ENCODE assay signal across 2 cellular contexts in the genomic region with DNA sequence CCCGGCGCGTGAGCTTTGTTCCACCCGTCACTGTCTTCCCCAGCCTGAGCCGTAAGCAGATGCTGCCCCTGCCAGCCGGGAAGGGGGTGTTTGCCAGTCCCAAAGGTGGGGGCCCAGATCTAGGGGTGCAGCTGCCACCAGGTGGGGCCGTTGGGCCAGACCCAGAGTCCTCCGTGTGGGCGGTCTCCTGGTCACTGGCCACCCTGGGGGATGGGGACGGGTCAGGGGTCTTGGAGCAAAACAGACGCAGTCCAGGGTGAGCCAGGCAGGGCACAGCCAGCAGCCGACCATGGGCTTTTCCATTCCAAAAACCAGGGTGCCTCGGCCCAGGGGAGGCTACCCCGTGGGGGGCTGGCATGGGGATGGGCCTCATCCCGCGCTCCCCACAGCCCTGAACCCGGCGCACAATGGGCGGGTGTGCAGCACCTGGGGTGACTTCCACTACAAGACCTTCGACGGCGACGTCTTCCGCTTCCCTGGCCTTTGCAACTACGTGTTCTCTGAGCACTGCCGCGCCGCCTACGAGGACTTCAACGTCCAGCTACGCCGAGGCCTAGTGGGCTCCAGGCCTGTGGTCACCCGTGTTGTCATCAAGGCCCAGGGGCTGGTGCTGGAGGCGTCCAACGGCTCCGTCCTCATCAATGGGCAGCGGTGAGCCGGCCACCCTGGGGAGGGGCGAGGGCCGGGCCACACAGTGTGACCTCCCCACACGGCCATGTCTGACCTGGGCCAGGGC.
TF ChIP-seq lines count a peak whose summit lies in the region.

No MANE protein-coding gene starts in this region.

TF ChIP-seq in SK-N-SH, 30 proteins besides CTCF, POLR2A, EP300 and RAD21 (continued from another document):
- TF ChIP-seq TEAD4 (IDR thresholded peaks at IDR 0.05; ENCODE audit: borderline replicate concordance, insufficient read depth): no peak
- no peak for TF ChIP-seq MXI1 (IDR thresholded peaks at IDR 0.05; ENCODE audit: low read depth, low read length)
- TF ChIP-seq USF1 (IDR thresholded peaks at IDR 0.05; ENCODE audit: borderline replicate concordance, low read depth): no peak
- TF ChIP-seq EZH2phosphoT487 (IDR thresholded peaks at IDR 0.05; ENCODE audit: borderline replicate concordance, low read depth): no peak
- TF ChIP-seq, protein P1, sequence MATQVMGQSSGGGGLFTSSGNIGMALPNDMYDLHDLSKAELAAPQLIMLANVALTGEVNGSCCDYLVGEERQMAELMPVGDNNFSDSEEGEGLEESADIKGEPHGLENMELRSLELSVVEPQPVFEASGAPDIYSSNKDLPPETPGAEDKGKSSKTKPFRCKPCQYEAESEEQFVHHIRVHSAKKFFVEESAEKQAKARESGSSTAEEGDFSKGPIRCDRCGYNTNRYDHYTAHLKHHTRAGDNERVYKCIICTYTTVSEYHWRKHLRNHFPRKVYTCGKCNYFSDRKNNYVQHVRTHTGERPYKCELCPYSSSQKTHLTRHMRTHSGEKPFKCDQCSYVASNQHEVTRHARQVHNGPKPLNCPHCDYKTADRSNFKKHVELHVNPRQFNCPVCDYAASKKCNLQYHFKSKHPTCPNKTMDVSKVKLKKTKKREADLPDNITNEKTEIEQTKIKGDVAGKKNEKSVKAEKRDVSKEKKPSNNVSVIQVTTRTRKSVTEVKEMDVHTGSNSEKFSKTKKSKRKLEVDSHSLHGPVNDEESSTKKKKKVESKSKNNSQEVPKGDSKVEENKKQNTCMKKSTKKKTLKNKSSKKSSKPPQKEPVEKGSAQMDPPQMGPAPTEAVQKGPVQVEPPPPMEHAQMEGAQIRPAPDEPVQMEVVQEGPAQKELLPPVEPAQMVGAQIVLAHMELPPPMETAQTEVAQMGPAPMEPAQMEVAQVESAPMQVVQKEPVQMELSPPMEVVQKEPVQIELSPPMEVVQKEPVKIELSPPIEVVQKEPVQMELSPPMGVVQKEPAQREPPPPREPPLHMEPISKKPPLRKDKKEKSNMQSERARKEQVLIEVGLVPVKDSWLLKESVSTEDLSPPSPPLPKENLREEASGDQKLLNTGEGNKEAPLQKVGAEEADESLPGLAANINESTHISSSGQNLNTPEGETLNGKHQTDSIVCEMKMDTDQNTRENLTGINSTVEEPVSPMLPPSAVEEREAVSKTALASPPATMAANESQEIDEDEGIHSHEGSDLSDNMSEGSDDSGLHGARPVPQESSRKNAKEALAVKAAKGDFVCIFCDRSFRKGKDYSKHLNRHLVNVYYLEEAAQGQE (IDR thresholded peaks at IDR 0.05; ENCODE audit: low read depth, low read length): no peak
- TF ChIP-seq YY1 (IDR thresholded peaks at IDR 0.05; ENCODE audit: low read depth): no peak
- no peak for TF ChIP-seq ZBTB33 (IDR thresholded peaks at IDR 0.05; ENCODE audit: borderline replicate concordance, low read depth)
- no peak for TF ChIP-seq RCOR1 (IDR thresholded peaks at IDR 0.05; ENCODE audit: low read length)

TF ChIP-seq in SK-N-SH treated with all-trans-retinoic acid at 6 μM for 48 hours, 23 proteins besides CTCF, POLR2A, EP300 and RAD21 (continued from another document):
- TF ChIP-seq, protein P2, sequence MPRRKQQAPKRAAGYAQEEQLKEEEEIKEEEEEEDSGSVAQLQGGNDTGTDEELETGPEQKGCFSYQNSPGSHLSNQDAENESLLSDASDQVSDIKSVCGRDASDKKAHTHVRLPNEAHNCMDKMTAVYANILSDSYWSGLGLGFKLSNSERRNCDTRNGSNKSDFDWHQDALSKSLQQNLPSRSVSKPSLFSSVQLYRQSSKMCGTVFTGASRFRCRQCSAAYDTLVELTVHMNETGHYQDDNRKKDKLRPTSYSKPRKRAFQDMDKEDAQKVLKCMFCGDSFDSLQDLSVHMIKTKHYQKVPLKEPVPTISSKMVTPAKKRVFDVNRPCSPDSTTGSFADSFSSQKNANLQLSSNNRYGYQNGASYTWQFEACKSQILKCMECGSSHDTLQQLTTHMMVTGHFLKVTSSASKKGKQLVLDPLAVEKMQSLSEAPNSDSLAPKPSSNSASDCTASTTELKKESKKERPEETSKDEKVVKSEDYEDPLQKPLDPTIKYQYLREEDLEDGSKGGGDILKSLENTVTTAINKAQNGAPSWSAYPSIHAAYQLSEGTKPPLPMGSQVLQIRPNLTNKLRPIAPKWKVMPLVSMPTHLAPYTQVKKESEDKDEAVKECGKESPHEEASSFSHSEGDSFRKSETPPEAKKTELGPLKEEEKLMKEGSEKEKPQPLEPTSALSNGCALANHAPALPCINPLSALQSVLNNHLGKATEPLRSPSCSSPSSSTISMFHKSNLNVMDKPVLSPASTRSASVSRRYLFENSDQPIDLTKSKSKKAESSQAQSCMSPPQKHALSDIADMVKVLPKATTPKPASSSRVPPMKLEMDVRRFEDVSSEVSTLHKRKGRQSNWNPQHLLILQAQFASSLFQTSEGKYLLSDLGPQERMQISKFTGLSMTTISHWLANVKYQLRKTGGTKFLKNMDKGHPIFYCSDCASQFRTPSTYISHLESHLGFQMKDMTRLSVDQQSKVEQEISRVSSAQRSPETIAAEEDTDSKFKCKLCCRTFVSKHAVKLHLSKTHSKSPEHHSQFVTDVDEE (CRISPR knock-in tag; IDR thresholded peaks at IDR 0.05): no peak
- TF ChIP-seq PPARA (CRISPR knock-in tag; IDR thresholded peaks at IDR 0.05; ENCODE audit: borderline replicate concordance) (no peak), RARB (CRISPR knock-in tag; IDR thresholded peaks at IDR 0.05) (no peak), ZNF70 (CRISPR knock-in tag; IDR thresholded peaks at IDR 0.05) (no peak)
